Comparison of ENCODE assay signal across 9 cellular contexts in genomic region chr16:87582221-87582965, GRCh38. TPM values are rescaled to one million over a fixed set of nuclear protein-coding genes. Genes with fewer than 3 reads are reported as not detected.
DNase-seq lines count a peak whose midpoint lies in the region; ATAC-seq and TF ChIP-seq lines count a peak whose summit lies in the region.
"Had no signal": no experiment of that assay in that cellular context is flagged by ENCODE, and none has a peak within 500 bp of the region (broad histone marks: within the 10 kb centered on the region; RNA-seq: fewer than 3 reads in every experiment).

No MANE protein-coding gene starts in this region.

- H3K4me3 ChIP-seq in upper lobe of left lung = no peak overlapping the region
- no peak overlapping the region for H3K4me3 ChIP-seq in effector memory CD4-positive, alpha-beta T cell (ENCODE audit: insufficient read depth, low read depth, low read length, poor library complexity, severe bottlenecking)

- DNase-seq in NCI-H460 (ENCODE audit: extremely low read depth, low read depth) = peak; percentile 31
- peak; percentile 54 for DNase-seq in epidermal melanocyte (ENCODE audit: insufficient read length, low spot score)
- peak; percentile 37 to 91 for DNase-seq in lung microvascular endothelial cell (ENCODE audit: low read depth in 2 of 2)
- peak in 1 of 2 donors; percentile 82 for DNase-seq in upper lobe of left lung
- no peak for DNase-seq in effector memory CD4-positive, alpha-beta T cell
- no peak for DNase-seq in mesenteric fat pad (ENCODE audit: low spot score)
- DNase-seq: activated CD4-positive, alpha-beta T cell treated with anti-CD3 and anti-CD28 coated beads for 36 hours had no signal

- ATAC-seq in upper lobe of left lung (ENCODE audit: low FRiP score in 2 of 2) (peak; percentile 47 to 83), HG03457 (IDR thresholded peaks at IDR 0.05; ENCODE audit: unreplicated experiment) (no peak), GM18870 (IDR thresholded peaks at IDR 0.05; ENCODE audit: unreplicated experiment) (no peak)
- ATAC-seq: activated CD4-positive, alpha-beta T cell treated with anti-CD3 and anti-CD28 coated beads for 36 hours had no signal

- no peak for TF ChIP-seq POLR2A in upper lobe of left lung (IDR thresholded peaks at IDR 0.05)

- H3K9me3 ChIP-seq in upper lobe of left lung = no peaks in the 10 kb centered on the region
- no peaks in the 10 kb centered on the region for H3K9me3 ChIP-seq in effector memory CD4-positive, alpha-beta T cell (ENCODE audit: control insufficient read depth, low read length)

- no peak for TF ChIP-seq EP300 in upper lobe of left lung (IDR thresholded peaks at IDR 0.05)

- peaks cover 0 to 4% (median 0%) of the 10 kb centered on the region in 4 donors for H3K27me3 ChIP-seq in upper lobe of left lung
- no peaks in the 10 kb centered on the region for H3K27me3 ChIP-seq in effector memory CD4-positive, alpha-beta T cell (replicated peaks; ENCODE audit: control insufficient read depth, insufficient read depth, low read length, poor library complexity, severe bottlenecking)

- 51 to 57% methylated on average over 25 to 33 of the region's 33 CpGs for WGBS in upper lobe of left lung, 2 donors

- TF ChIP-seq CTCF in upper lobe of left lung (IDR thresholded peaks at IDR 0.05) = no peak

- H3K27ac ChIP-seq in upper lobe of left lung = peak overlapping the region; percentile 66 to 86 (median 74)
- no peak overlapping the region for H3K27ac ChIP-seq in effector memory CD4-positive, alpha-beta T cell (ENCODE audit: insufficient read depth, low read length, poor library complexity, severe bottlenecking)

- H3K36me3 ChIP-seq in upper lobe of left lung = no peaks in the 10 kb centered on the region
- no peaks in the 10 kb centered on the region for H3K36me3 ChIP-seq in effector memory CD4-positive, alpha-beta T cell (ENCODE audit: control insufficient read depth, insufficient read depth, low read length)

- H3K4me1 ChIP-seq in upper lobe of left lung = peaks cover 0 to 4% (median 2%) of the 10 kb centered on the region in 4 donors
- H3K4me1 ChIP-seq in effector memory CD4-positive, alpha-beta T cell (ENCODE audit: control insufficient read depth, insufficient read depth, low read length, poor library complexity, severe bottlenecking) = no peaks in the 10 kb centered on the region

RNA-seq across cellular contexts. Expression of gene JPH3, which starts 19.9 kb away (rescaled TPM):
- total RNA-seq in NCI-H460 (2014; rRNA removed; shearing (Covaris generic)) = 0.67 and 0.72 TPM in 2 replicates
- not detected in 2 replicates for polyA plus RNA-seq in NCI-H460 (2014; cell fraction: nucleus; rRNA removed)
- 0.20 and 0.65 TPM in 2 replicates for total RNA-seq in lung microvascular endothelial cell
- under 1 TPM in 1 of 6 donors, not detected in 5; 0.24 TPM for total RNA-seq in upper lobe of left lung
- total RNA-seq in mesenteric fat pad = 0.16 TPM

Comparison
In these comparisons a context has a peak if more than half of its experiments do, and no peak if none do; other contexts are left out.
1. DNase-seq: peak in NCI-H460 (single experiment), epidermal melanocyte (single experiment) and lung microvascular endothelial cell (2 of 2); none in effector memory CD4-positive, alpha-beta T cell (0 of 3) and mesenteric fat pad (single experiment).
2. ATAC-seq: peak in upper lobe of left lung (2 of 2); none in HG03457 (single experiment) and GM18870 (single experiment).